Comparison of ENCODE assay signal across 26 cellular contexts in genomic region chr16:57752581-57753447, GRCh38. TPM values are rescaled to one million over a fixed set of nuclear protein-coding genes. Genes with fewer than 3 reads are reported as not detected.
DNase-seq lines count a peak whose midpoint lies in the region; ATAC-seq, FAIRE-seq and TF ChIP-seq lines count a peak whose summit lies in the region.
"Had no signal": no experiment of that assay in that cellular context is flagged by ENCODE, and none has a peak within 500 bp of the region (broad histone marks: within the 10 kb centered on the region; RNA-seq: fewer than 3 reads in every experiment).

No MANE protein-coding gene starts in this region.

- TF ChIP-seq EP300 in K562 (IDR thresholded peaks at IDR 0.05; ENCODE audit: low read length) (no peak), HepG2 (IDR thresholded peaks at IDR 0.05; ENCODE audit: low read depth in 2 of 2, low read length in 2 of 2) (no peak), HepG2 (CRISPR knock-in tag; IDR thresholded peaks at IDR 0.05; ENCODE audit: borderline replicate concordance) (no peak)

- H3K27ac ChIP-seq in K562 (ENCODE audit: extremely low read depth, low read depth, low read length) = no peak overlapping the region
- H3K27ac ChIP-seq in HepG2 (ENCODE audit: extremely low read length, insufficient read depth, low read length) = no peak overlapping the region
- peak overlapping the region; percentile 4 for H3K27ac ChIP-seq in temporal lobe (ENCODE audit: low read depth, low read length)
- H3K27ac ChIP-seq in caudate nucleus (ENCODE audit: low read depth, low read length) = no peak overlapping the region
- H3K27ac ChIP-seq: KMS-11, SK-N-MC had no signal

- H2AFZ ChIP-seq in K562 (ENCODE audit: low read depth, low read length) (no peak overlapping the region), HepG2 (ENCODE audit: low read length) (no peak overlapping the region)
- H2AFZ ChIP-seq: GM23338 had no signal

- no peak for TF ChIP-seq CTCF in K562 (IDR thresholded peaks at IDR 0.05 in 2 of 3, conservative IDR thresholded peaks at IDR 0.05 in 1 of 3; ENCODE audit: insufficient read depth in 2 of 3, low read depth in 1 of 3, low read length in 3 of 3)
- TF ChIP-seq CTCF in HepG2 (CRISPR knock-in tag; IDR thresholded peaks at IDR 0.05) = no peak

- BruUV-seq in K562 (replicated peaks; lab: Mats Ljungman, UMichigan) (no TSS peak), HepG2 (replicated peaks; lab: Mats Ljungman, UMichigan) (no TSS peak)

- TF ChIP-seq POLR2A in K562 (conservative IDR thresholded peaks at IDR 0.05) (no peak), HepG2 (IDR thresholded peaks at IDR 0.05; ENCODE audit: insufficient read depth in 1 of 2, low read depth in 2 of 2, low read length in 2 of 2) (no peak)

- no peak for ATAC-seq in Right ventricle myocardium superior (ENCODE audit: poor library complexity)
- no peak for ATAC-seq in K562
- no peak for ATAC-seq in HepG2
- no peak for ATAC-seq in GM19455 (IDR thresholded peaks at IDR 0.05; ENCODE audit: unreplicated experiment)
- ATAC-seq: GM23338 had no signal

- H3K4me1 ChIP-seq in K562 (replicated peaks in 1 of 2; ENCODE audit: control insufficient read depth in 2 of 2, insufficient read depth in 2 of 2, low read length in 2 of 2) (peaks cover 0 to 34% of the 10 kb centered on the region in 2 experiments; a peak in 3 of 5 replicates), HepG2 (ENCODE audit: insufficient read depth, low read length) (no peaks in the 10 kb centered on the region)

- FAIRE-seq in K562 (lab: Jason Lieb, UNC) (no peak), HepG2 (lab: Jason Lieb, UNC) (no peak)
- FAIRE-seq: GM18507 had no signal

- peak; percentile 33 for DNase-seq in Right ventricle myocardium superior
- no peak for DNase-seq in cardiac septum (ENCODE audit: low spot score)
- no peak for DNase-seq in K562 (ENCODE audit: extremely low read depth in 1 of 4, low spot score in 3 of 4)
- DNase-seq in HepG2 (ENCODE audit: low spot score) = no peak
- DNase-seq in SW 1271 (lab: John Stamatoyannopoulos, UW) = no peak
- no peak for DNase-seq in caudate nucleus (lab: John Stamatoyannopoulos, UW)
- DNase-seq: 8988T; CD4-positive, CD25-positive, alpha-beta regulatory T cell; DMS153; DND-41; IMR-90; MM.1S; NCI-H2029; NCI-H446; NCI-H524 treated with DMSO at 0.1 percent for 48 hours; NCI-H774; NK-92 treated with Interleukin-12 subunit alpha and Interleukin-12 subunit beta, amount 100 ng/mL, for 24 hours; RPMI8226; SIG-M5 had no signal

- POLR2A ChIA-PET in K562 (lab: Yijun Ruan, JAX) = interaction anchor here (0.6 kb wide), 2 partner anchors 18 to 109 kb away, joined by 3 read pairs; no protein-coding TSS in a partner anchor
- POLR2A ChIA-PET in HepG2 (lab: Yijun Ruan, JAX) = no interaction called here

- no peak for TF ChIP-seq RAD21 in K562 (CRISPR knock-in tag; conservative IDR thresholded peaks at IDR 0.05 in 1 of 2, IDR thresholded peaks at IDR 0.05 in 1 of 2)
- no peak for TF ChIP-seq RAD21 in HepG2 (CRISPR knock-in tag; IDR thresholded peaks at IDR 0.05)

- H4K20me1 ChIP-seq in K562 (replicated peaks; ENCODE audit: control insufficient read depth, insufficient read depth, low read length) (peaks cover 4% of the 10 kb centered on the region), HepG2 (ENCODE audit: insufficient read depth, low read length) (no peaks in the 10 kb centered on the region)
- H4K20me1 ChIP-seq: BLaER1 had no signal

- H3K4me2 ChIP-seq in K562 (ENCODE audit: insufficient read depth, low read length) (no peak overlapping the region), HepG2 (ENCODE audit: low read depth, low read length) (no peak overlapping the region)
- H3K4me2 ChIP-seq: BLaER1, GM23338, KMS-11 had no signal

- H3K9me1 ChIP-seq in K562 (ENCODE audit: control insufficient read depth, insufficient read depth, low read length) = no peaks in the 10 kb centered on the region

- H3K36me3 ChIP-seq in K562 (ENCODE audit: control insufficient read depth, insufficient read depth, low read length) (peaks cover 59% of the 10 kb centered on the region; the same call in 2 of the 3 replicates), HepG2 (replicated peaks in 1 of 2; ENCODE audit: control insufficient read depth in 1 of 2, insufficient read depth in 2 of 2, low read length in 2 of 2) (peaks cover 29% of the 10 kb centered on the region in 2 experiments; a peak in 4 of 5 replicates)

- H3K4me3 ChIP-seq in K562 (no peak overlapping the region), HepG2 (replicated peaks in 1 of 3; ENCODE audit: insufficient read depth in 1 of 3, low read depth in 2 of 3, low read length in 3 of 3) (no peak overlapping the region)
- H3K4me3 ChIP-seq: BLaER1, GM23338, SK-N-MC had no signal

- CTCF ChIA-PET in K562 (lab: Yijun Ruan, JAX; ENCODE audit: low intra/inter-chr PET ratio) = no interaction called here
- CTCF ChIA-PET in HepG2 (lab: Yijun Ruan, JAX; ENCODE audit: low intra/inter-chr PET ratio, low total read pairs) = no interaction called here

- intact Hi-C loops in Right ventricle myocardium superior (cut with DNase I) = loop anchor here (10.0 kb wide), 1 partner anchor 252 kb away; the partner anchor contains the start of genes USB1 and ZNF319
- intact Hi-C loops in cardiac septum (cut with DNase I) = no loop called here
- intact Hi-C loops in K562 (cut with micrococcal nuclease) = no loop called here
- intact Hi-C loops in HepG2 (cut with micrococcal nuclease; ENCODE audit: unreplicated experiment) = no loop called here

- H3K9ac ChIP-seq in K562 (ENCODE audit: insufficient read depth in 1 of 2, low read depth in 2 of 2, low read length in 2 of 2) = no peak overlapping the region; a peak in 1 of 4 replicates
- H3K9ac ChIP-seq in HepG2 (ENCODE audit: insufficient read depth, low read depth, low read length) = no peak overlapping the region
- H3K9ac ChIP-seq: BLaER1, KMS-11 had no signal

- H3K9me3 ChIP-seq in K562 (replicated peaks; ENCODE audit: control insufficient read depth, insufficient read depth, low read depth, low read length) (no peaks in the 10 kb centered on the region), HepG2 (ENCODE audit: low read length) (no peaks in the 10 kb centered on the region)
- H3K9me3 ChIP-seq: BLaER1 had no signal

- no peaks in the 10 kb centered on the region for H3K27me3 ChIP-seq in K562 (ENCODE audit: control insufficient read depth in 2 of 2, insufficient read depth in 2 of 2, low read length in 2 of 2)
- H3K27me3 ChIP-seq in HepG2 (ENCODE audit: control insufficient read depth in 1 of 2, insufficient read depth in 2 of 2, low read length in 2 of 2) = no peaks in the 10 kb centered on the region
- H3K27me3 ChIP-seq: BLaER1 had no signal

- in situ Hi-C loops in K562 (cut with MboI) = loop anchor here (10.0 kb wide), 1 partner anchor 252 kb away; the partner anchor contains the start of genes USB1 and ZNF319
- in situ Hi-C loops in HepG2 (cut with HindIII; ENCODE audit: extremely low pct_ligation_motif_present, low pct_unique_long_range_greater_than_20kb) = no loop called here

- H3K79me2 ChIP-seq in K562 (ENCODE audit: control insufficient read depth, insufficient read depth, low read length) (no peaks in the 10 kb centered on the region), HepG2 (ENCODE audit: insufficient read depth, low read length) (no peaks in the 10 kb centered on the region)

- WGBS in K562 (ENCODE audit: insufficient coverage, low coverage, missing lambda C conversion rate) = 89% methylated on average over 28 of the region's 44 CpGs
- WGBS in HepG2 (ENCODE audit: low lambda C conversion rate) = 92% methylated on average over 30 of the region's 44 CpGs

RNA-seq across cellular contexts. Expression of gene KATNB1, which starts 17.2 kb away (rescaled TPM):
- total RNA-seq in Right ventricle myocardium superior (9.4 TPM), cardiac septum (8.9 TPM), K562 (2014; rRNA removed) (41.7 and 49.9 TPM in 2 replicates), K562 (2014; rRNA removed; fragmentation: Illumina TruSeq; extraction: Trizol) (11.0 and 12.4 TPM in 2 replicates), K562 (2015; rRNA removed; fragmentation: Illumina TruSeq; extraction: Trizol) (16.2 and 19.2 TPM in 2 replicates), K562 (2021) (50.2 and 52.6 TPM in 2 replicates), HepG2 (2016; rRNA removed; fragmentation: Illumina TruSeq; extraction: Trizol) (25.2 and 31.5 TPM in 2 replicates), temporal lobe (34.4 TPM)
- total RNA-seq in K562 (2011; cell fraction: chromatin; rRNA removed; ENCODE audit: low replicate concordance) = 32.2 and 108 TPM in 2 replicates
- total RNA-seq in K562 (2011; cell fraction: nucleolus; rRNA removed) = 85.9 and 107 TPM in 2 replicates
- total RNA-seq in K562 (2011; cell fraction: nucleoplasm; rRNA removed) = 35.6 and 47.7 TPM in 2 replicates
- polyA plus RNA-seq in K562 (2011; rRNA removed) (21.9 and 35.8 TPM in 2 replicates), K562 (2014; fragmentation: Illumina TruSeq; extraction: Trizol) (34.2 and 55.7 TPM in 2 replicates), K562 (2014; fragmentation: Nextera tagmentation; extraction: Ambion mirVana) (1 to 10 TPM; 1.2 to 2.6 TPM), K562 (2014; rRNA removed) (39.6 and 48.0 TPM in 2 replicates), HepG2 (2011; rRNA removed) (39.8 and 43.5 TPM in 2 replicates)
- 23.3 and 42.8 TPM in 2 replicates for polyA plus RNA-seq in K562 (2011; cell fraction: cytosol; rRNA removed)
- 157 and 196 TPM in 2 replicates for polyA plus RNA-seq in K562 (2011; cell fraction: nucleus; rRNA removed)
- 32.5 and 46.3 TPM in 2 replicates for polyA plus RNA-seq in K562 (2012)
- 9.4 and 10.4 TPM in 2 replicates for polyA minus RNA-seq in K562 (2011; rRNA and poly(A)+ RNA removed)
- polyA minus RNA-seq in K562 (2011; cell fraction: cytosol; rRNA and poly(A)+ RNA removed) = 17.7 and 29.2 TPM in 2 replicates
- polyA minus RNA-seq in K562 (2011; cell fraction: nucleus; rRNA and poly(A)+ RNA removed) = 35.1 and 38.8 TPM in 2 replicates
- 14.2 and 18.3 TPM in 2 replicates for total RNA-seq in HepG2 (2016; cell fraction: cytosol; rRNA removed; fragmentation: Illumina TruSeq; extraction: Trizol; ENCODE audit: low read depth)
- total RNA-seq in HepG2 (2016; cell fraction: insoluble cytoplasmic fraction; rRNA removed; fragmentation: Illumina TruSeq; extraction: Trizol) = 21.2 and 33.1 TPM in 2 replicates
- total RNA-seq in HepG2 (2016; cell fraction: membrane; rRNA removed; fragmentation: Illumina TruSeq; extraction: Trizol) = 34.3 and 42.2 TPM in 2 replicates
- total RNA-seq in HepG2 (2016; cell fraction: nucleus; rRNA removed; fragmentation: Illumina TruSeq; extraction: Trizol) = 21.9 and 25.7 TPM in 2 replicates
- polyA plus RNA-seq in HepG2 (2011; cell fraction: cytosol; rRNA removed) = 17.4 and 27.7 TPM in 2 replicates
- 122 and 146 TPM in 2 replicates for polyA plus RNA-seq in HepG2 (2011; cell fraction: nucleus; rRNA removed)
- 16.2 and 20.9 TPM in 2 replicates for polyA plus RNA-seq in HepG2 (2012)
- 15.0 and 20.0 TPM in 2 replicates for polyA plus RNA-seq in HepG2 (2016; cell fraction: cytosol; fragmentation: Illumina TruSeq; extraction: Trizol; ENCODE audit: low read depth)
- 22.6 and 30.3 TPM in 2 replicates for polyA plus RNA-seq in HepG2 (2016; cell fraction: insoluble cytoplasmic fraction; fragmentation: Illumina TruSeq; extraction: Trizol; ENCODE audit: low read depth)
- polyA plus RNA-seq in HepG2 (2016; cell fraction: membrane; fragmentation: Illumina TruSeq; extraction: Trizol; ENCODE audit: low read depth) = 30.4 and 34.5 TPM in 2 replicates
- 49.3 and 53.8 TPM in 2 replicates for polyA plus RNA-seq in HepG2 (2016; cell fraction: nucleus; fragmentation: Illumina TruSeq; extraction: Trizol; ENCODE audit: insufficient read depth, low read depth)
- 29.8 and 60.0 TPM in 2 replicates for polyA minus RNA-seq in HepG2 (2011; rRNA and poly(A)+ RNA removed; ENCODE audit: low replicate concordance)
- polyA minus RNA-seq in HepG2 (2011; cell fraction: cytosol; rRNA and poly(A)+ RNA removed) = 13.6 and 19.1 TPM in 2 replicates
- 27.9 and 30.3 TPM in 2 replicates for polyA minus RNA-seq in HepG2 (2011; cell fraction: nucleus; rRNA and poly(A)+ RNA removed)

RNA-seq across cellular contexts. Expression of gene KIFC3, which starts 49.5 kb away (rescaled TPM):
- total RNA-seq in Right ventricle myocardium superior (61.6 TPM), cardiac septum (70.1 TPM), K562 (2014; rRNA removed) (103 and 106 TPM in 2 replicates), K562 (2014; rRNA removed; fragmentation: Illumina TruSeq; extraction: Trizol) (19.0 and 22.9 TPM in 2 replicates), K562 (2015; rRNA removed; fragmentation: Illumina TruSeq; extraction: Trizol) (26.2 and 28.4 TPM in 2 replicates), K562 (2021) (94.5 and 105 TPM in 2 replicates), HepG2 (2016; rRNA removed; fragmentation: Illumina TruSeq; extraction: Trizol) (30.0 and 45.3 TPM in 2 replicates), temporal lobe (36.9 TPM)
- total RNA-seq in K562 (2011; cell fraction: chromatin; rRNA removed; ENCODE audit: low replicate concordance) = 164 and 411 TPM in 2 replicates
- total RNA-seq in K562 (2011; cell fraction: nucleolus; rRNA removed) = 182 and 194 TPM in 2 replicates
- total RNA-seq in K562 (2011; cell fraction: nucleoplasm; rRNA removed) = 159 and 191 TPM in 2 replicates
- polyA plus RNA-seq in K562 (2011; rRNA removed) (53.3 and 63.5 TPM in 2 replicates), K562 (2014; fragmentation: Illumina TruSeq; extraction: Trizol) (20.2 and 47.1 TPM in 2 replicates), K562 (2014; fragmentation: Nextera tagmentation; extraction: Ambion mirVana) (under 1 TPM; 0.23 to 0.96 TPM), K562 (2014; rRNA removed) (78.1 and 80.3 TPM in 2 replicates), HepG2 (2011; rRNA removed) (42.1 and 70.6 TPM in 2 replicates)
- 55.1 and 112 TPM in 2 replicates for polyA plus RNA-seq in K562 (2011; cell fraction: cytosol; rRNA removed)
- polyA plus RNA-seq in K562 (2011; cell fraction: nucleus; rRNA removed) = 117 and 212 TPM in 2 replicates
- 52.0 and 117 TPM in 2 replicates for polyA plus RNA-seq in K562 (2012)
- polyA minus RNA-seq in K562 (2011; rRNA and poly(A)+ RNA removed) = 30.1 and 42.3 TPM in 2 replicates
- polyA minus RNA-seq in K562 (2011; cell fraction: cytosol; rRNA and poly(A)+ RNA removed) = 44.9 and 52.3 TPM in 2 replicates
- 83.2 and 86.6 TPM in 2 replicates for polyA minus RNA-seq in K562 (2011; cell fraction: nucleus; rRNA and poly(A)+ RNA removed)
- total RNA-seq in HepG2 (2016; cell fraction: cytosol; rRNA removed; fragmentation: Illumina TruSeq; extraction: Trizol; ENCODE audit: low read depth) = 11.2 and 13.3 TPM in 2 replicates
- total RNA-seq in HepG2 (2016; cell fraction: insoluble cytoplasmic fraction; rRNA removed; fragmentation: Illumina TruSeq; extraction: Trizol) = 26.2 and 45.1 TPM in 2 replicates
- total RNA-seq in HepG2 (2016; cell fraction: membrane; rRNA removed; fragmentation: Illumina TruSeq; extraction: Trizol) = 23.6 and 24.3 TPM in 2 replicates
- 39.1 and 45.8 TPM in 2 replicates for total RNA-seq in HepG2 (2016; cell fraction: nucleus; rRNA removed; fragmentation: Illumina TruSeq; extraction: Trizol)
- polyA plus RNA-seq in HepG2 (2011; cell fraction: cytosol; rRNA removed) = 43.4 and 59.0 TPM in 2 replicates
- 225 and 236 TPM in 2 replicates for polyA plus RNA-seq in HepG2 (2011; cell fraction: nucleus; rRNA removed)
- polyA plus RNA-seq in HepG2 (2012) = 21.3 and 43.4 TPM in 2 replicates
- 14.4 and 14.6 TPM in 2 replicates for polyA plus RNA-seq in HepG2 (2016; cell fraction: cytosol; fragmentation: Illumina TruSeq; extraction: Trizol; ENCODE audit: low read depth)
- polyA plus RNA-seq in HepG2 (2016; cell fraction: insoluble cytoplasmic fraction; fragmentation: Illumina TruSeq; extraction: Trizol; ENCODE audit: low read depth) = 20.2 and 24.5 TPM in 2 replicates
- 13.8 and 19.9 TPM in 2 replicates for polyA plus RNA-seq in HepG2 (2016; cell fraction: membrane; fragmentation: Illumina TruSeq; extraction: Trizol; ENCODE audit: low read depth)
- polyA plus RNA-seq in HepG2 (2016; cell fraction: nucleus; fragmentation: Illumina TruSeq; extraction: Trizol; ENCODE audit: insufficient read depth, low read depth) = 79.4 and 80.8 TPM in 2 replicates
- polyA minus RNA-seq in HepG2 (2011; rRNA and poly(A)+ RNA removed; ENCODE audit: low replicate concordance) = 132 and 141 TPM in 2 replicates
- polyA minus RNA-seq in HepG2 (2011; cell fraction: cytosol; rRNA and poly(A)+ RNA removed) = 31.9 and 33.7 TPM in 2 replicates
- polyA minus RNA-seq in HepG2 (2011; cell fraction: nucleus; rRNA and poly(A)+ RNA removed) = 94.9 and 117 TPM in 2 replicates
- polyA plus RNA-seq: CD4-positive, CD25-positive, alpha-beta regulatory T cell had no signal

RNA-seq across cellular contexts. Expression of gene DRC7, which starts 58.2 kb away (rescaled TPM):
- total RNA-seq in Right ventricle myocardium superior (not detected), cardiac septum (not detected), K562 (2014; rRNA removed) (0.09 TPM in 1 of 2 replicates, not detected in the other), K562 (2014; rRNA removed; fragmentation: Illumina TruSeq; extraction: Trizol) (0.04 TPM in 1 of 2 replicates, not detected in the other), K562 (2015; rRNA removed; fragmentation: Illumina TruSeq; extraction: Trizol) (0.19 and 0.33 TPM in 2 replicates), K562 (2021) (0.22 and 0.24 TPM in 2 replicates), HepG2 (2016; rRNA removed; fragmentation: Illumina TruSeq; extraction: Trizol) (2.7 and 3.4 TPM in 2 replicates), temporal lobe (0.74 TPM)
- 0.90 and 1.9 TPM in 2 replicates for total RNA-seq in K562 (2011; cell fraction: chromatin; rRNA removed; ENCODE audit: low replicate concordance)
- not detected in 2 replicates for total RNA-seq in K562 (2011; cell fraction: nucleolus; rRNA removed)
- total RNA-seq in K562 (2011; cell fraction: nucleoplasm; rRNA removed) = 0.15 TPM in 1 of 2 replicates, not detected in the other
- polyA plus RNA-seq in K562 (2011; rRNA removed) (0.13 and 0.53 TPM in 2 replicates), K562 (2014; fragmentation: Illumina TruSeq; extraction: Trizol) (0.12 and 0.29 TPM in 2 replicates), K562 (2014; fragmentation: Nextera tagmentation; extraction: Ambion mirVana) (not detected), K562 (2014; rRNA removed) (not detected in 2 replicates), HepG2 (2011; rRNA removed) (3.4 and 3.5 TPM in 2 replicates)
- 0.07 and 0.40 TPM in 2 replicates for polyA plus RNA-seq in K562 (2011; cell fraction: cytosol; rRNA removed)
- polyA plus RNA-seq in K562 (2011; cell fraction: nucleus; rRNA removed) = 0.65 and 1.0 TPM in 2 replicates
- 0.51 and 1.4 TPM in 2 replicates for polyA plus RNA-seq in K562 (2012)
- polyA minus RNA-seq in K562 (2011; rRNA and poly(A)+ RNA removed) = 0.35 and 0.69 TPM in 2 replicates
- not detected in 2 replicates for polyA minus RNA-seq in K562 (2011; cell fraction: cytosol; rRNA and poly(A)+ RNA removed)
- polyA minus RNA-seq in K562 (2011; cell fraction: nucleus; rRNA and poly(A)+ RNA removed) = 0.27 and 0.67 TPM in 2 replicates
- 0.26 and 1.5 TPM in 2 replicates for total RNA-seq in HepG2 (2016; cell fraction: cytosol; rRNA removed; fragmentation: Illumina TruSeq; extraction: Trizol; ENCODE audit: low read depth)
- total RNA-seq in HepG2 (2016; cell fraction: insoluble cytoplasmic fraction; rRNA removed; fragmentation: Illumina TruSeq; extraction: Trizol) = 2.4 and 2.5 TPM in 2 replicates
- 1.4 and 2.1 TPM in 2 replicates for total RNA-seq in HepG2 (2016; cell fraction: membrane; rRNA removed; fragmentation: Illumina TruSeq; extraction: Trizol)
- 0.59 and 1.6 TPM in 2 replicates for total RNA-seq in HepG2 (2016; cell fraction: nucleus; rRNA removed; fragmentation: Illumina TruSeq; extraction: Trizol)
- 2.7 and 3.1 TPM in 2 replicates for polyA plus RNA-seq in HepG2 (2011; cell fraction: cytosol; rRNA removed)
- 3.4 TPM in 2 replicates for polyA plus RNA-seq in HepG2 (2011; cell fraction: nucleus; rRNA removed)
- 4.1 and 4.4 TPM in 2 replicates for polyA plus RNA-seq in HepG2 (2012)
- polyA plus RNA-seq in HepG2 (2016; cell fraction: cytosol; fragmentation: Illumina TruSeq; extraction: Trizol; ENCODE audit: low read depth) = 0.70 and 1.3 TPM in 2 replicates
- polyA plus RNA-seq in HepG2 (2016; cell fraction: insoluble cytoplasmic fraction; fragmentation: Illumina TruSeq; extraction: Trizol; ENCODE audit: low read depth) = 2.0 and 2.4 TPM in 2 replicates
- 1.0 and 1.1 TPM in 2 replicates for polyA plus RNA-seq in HepG2 (2016; cell fraction: membrane; fragmentation: Illumina TruSeq; extraction: Trizol; ENCODE audit: low read depth)
- 1.6 and 1.8 TPM in 2 replicates for polyA plus RNA-seq in HepG2 (2016; cell fraction: nucleus; fragmentation: Illumina TruSeq; extraction: Trizol; ENCODE audit: insufficient read depth, low read depth)
- 1.2 TPM in 1 of 2 replicates, not detected in the other for polyA minus RNA-seq in HepG2 (2011; rRNA and poly(A)+ RNA removed; ENCODE audit: low replicate concordance)
- polyA minus RNA-seq in HepG2 (2011; cell fraction: cytosol; rRNA and poly(A)+ RNA removed) = 0.99 and 1.1 TPM in 2 replicates
- polyA minus RNA-seq in HepG2 (2011; cell fraction: nucleus; rRNA and poly(A)+ RNA removed) = 1.3 and 2.5 TPM in 2 replicates
- total RNA-seq: CD4-positive, CD25-positive, alpha-beta regulatory T cell; GM23338; IMR-90 had no signal
- polyA plus RNA-seq: CD4-positive, CD25-positive, alpha-beta regulatory T cell; GM23338; IMR-90 had no signal
